In genomic region chr16:8863594-8864424, GRCh38 we compare ENCODE assay signal across 9 cellular contexts. TPM values are rescaled to one million over a fixed set of nuclear protein-coding genes. Genes with fewer than 3 reads are reported as not detected.
A peak's percentile ranks its signal among the peaks of the same experiment; 100 is the strongest.
DNase-seq lines count a peak whose midpoint lies in the region; ATAC-seq and TF ChIP-seq lines count a peak whose summit lies in the region.
"Had no signal": no experiment of that assay in that cellular context is flagged by ENCODE, and none has a peak within 500 bp of the region (broad histone marks: within the 10 kb centered on the region; RNA-seq: fewer than 3 reads in every experiment).

No MANE protein-coding gene starts in this region.

- H3K9me3 Mint-ChIP-seq in chondrocyte (ENCODE audit: low read depth) = no peaks in the 10 kb centered on the region
- no peaks in the 10 kb centered on the region for H3K9me3 Mint-ChIP-seq in stimulated activated effector memory CD8-positive, alpha-beta T cell treated with anti-CD3 and anti-CD28 coated beads, Interleukin-12 subunit alpha, Interleukin-12 subunit beta, amount 100 ng/mL, for 72 hours

- TF ChIP-seq CTCF in chondrocyte (IDR thresholded peaks at IDR 0.05) = peak; percentile 33

- ATAC-seq in stimulated activated effector memory CD8-positive, alpha-beta T cell treated with anti-CD3 and anti-CD28 coated beads, Interleukin-12 subunit alpha, Interleukin-12 subunit beta, amount 100 ng/mL, for 72 hours = no peak

- H3K36me3 Mint-ChIP-seq in chondrocyte (ENCODE audit: low read depth) = peaks cover 1% of the 10 kb centered on the region
- peaks cover 82% of the 10 kb centered on the region for H3K36me3 Mint-ChIP-seq in stimulated activated effector memory CD8-positive, alpha-beta T cell treated with anti-CD3 and anti-CD28 coated beads, Interleukin-12 subunit alpha, Interleukin-12 subunit beta, amount 100 ng/mL, for 72 hours

- H4K20me1 ChIP-seq in BLaER1 = peaks cover 85% of the 10 kb centered on the region

- peak overlapping the region; percentile 96 for H3K4me2 ChIP-seq in BLaER1

- H3K27me3 Mint-ChIP-seq in chondrocyte (ENCODE audit: low read depth) = no peaks in the 10 kb centered on the region

- H3K36me3 ChIP-seq in BLaER1 = peaks cover 59% of the 10 kb centered on the region
- peaks cover 25% of the 10 kb centered on the region for H3K36me3 ChIP-seq in mesodermal cell (ENCODE audit: control insufficient read depth, insufficient read depth, low read length)

- peak overlapping the region; percentile 97 for H3K9ac ChIP-seq in BLaER1

- H3K4me1 ChIP-seq in BLaER1 (peaks cover 76% of the 10 kb centered on the region), mesodermal cell (ENCODE audit: control insufficient read depth, insufficient read depth, low read length, poor library complexity, severe bottlenecking) (peaks cover 34% of the 10 kb centered on the region)

- no peaks in the 10 kb centered on the region for H3K27me3 ChIP-seq in BLaER1

- 90% methylated on average over 14 of the region's 17 CpGs for WGBS in mesodermal cell (ENCODE audit: insufficient coverage in 2 of 2), 2 experiments

- H3K9me3 ChIP-seq in BLaER1 (no peaks in the 10 kb centered on the region), mesodermal cell (ENCODE audit: control insufficient read depth, low read length) (no peaks in the 10 kb centered on the region)

- peaks cover 84% of the 10 kb centered on the region for H3K4me1 Mint-ChIP-seq in chondrocyte (ENCODE audit: low read depth)
- H3K4me1 Mint-ChIP-seq in stimulated activated effector memory CD8-positive, alpha-beta T cell treated with anti-CD3 and anti-CD28 coated beads, Interleukin-12 subunit alpha, Interleukin-12 subunit beta, amount 100 ng/mL, for 72 hours = peaks cover 50% of the 10 kb centered on the region

- DNase-seq in HuH-7.5 (ENCODE audit: low spot score) = peak; percentile 83
- no peak for DNase-seq in chondrocyte (ENCODE audit: low spot score)
- no peak for DNase-seq in stimulated activated effector memory CD8-positive, alpha-beta T cell treated with anti-CD3 and anti-CD28 coated beads, Interleukin-12 subunit alpha, Interleukin-12 subunit beta, amount 100 ng/mL, for 72 hours (ENCODE audit: low spot score in 2 of 2)
- DNase-seq in SKM-1 (lab: John Stamatoyannopoulos, UW; ENCODE audit: unreplicated experiment) = no peak
- no peak for DNase-seq in NCI-H748 (lab: John Stamatoyannopoulos, UW; ENCODE audit: unreplicated experiment)
- no peak for DNase-seq in iPS-NIHi11 (ENCODE audit: low spot score)

- H3K4me3 Mint-ChIP-seq in chondrocyte (ENCODE audit: unreplicated experiment) = peak overlapping the region; percentile 1
- no peak overlapping the region for H3K4me3 Mint-ChIP-seq in stimulated activated effector memory CD8-positive, alpha-beta T cell treated with anti-CD3 and anti-CD28 coated beads, Interleukin-12 subunit alpha, Interleukin-12 subunit beta, amount 100 ng/mL, for 72 hours

- H3K27ac Mint-ChIP-seq in chondrocyte (ENCODE audit: unreplicated experiment) = peak overlapping the region; percentile 86
- H3K27ac Mint-ChIP-seq in stimulated activated effector memory CD8-positive, alpha-beta T cell treated with anti-CD3 and anti-CD28 coated beads, Interleukin-12 subunit alpha, Interleukin-12 subunit beta, amount 100 ng/mL, for 72 hours = no peak overlapping the region

- peak overlapping the region; percentile 99 for H3K27ac ChIP-seq in BLaER1
- peak overlapping the region; percentile 50 for H3K27ac ChIP-seq in mesodermal cell (ENCODE audit: low read depth, low read length, severe bottlenecking)

- H3K4me3 ChIP-seq in BLaER1 = peak overlapping the region; percentile 83
- H3K4me3 ChIP-seq in mesodermal cell (ENCODE audit: extremely low read depth, insufficient read depth, low read length, poor library complexity, severe bottlenecking) = no peak overlapping the region

RNA-seq across cellular contexts. Expression of gene CARHSP1, which starts 5.0 kb away (rescaled TPM):
- total RNA-seq in chondrocyte = 46.5 to 57.4 TPM (median 54.1 TPM) in 3 replicates
- 112 TPM for polyA plus RNA-seq in mesodermal cell (2013, experiment 1 of 2)
- polyA plus RNA-seq in mesodermal cell (2013, experiment 2 of 2) = 95.8 TPM

RNA-seq across cellular contexts. Expression of gene LITAFD, which starts 18.3 kb away (rescaled TPM):
- not detected in 3 replicates for total RNA-seq in chondrocyte
- not detected for polyA plus RNA-seq in mesodermal cell (2013, experiment 1 of 2)
- not detected for polyA plus RNA-seq in mesodermal cell (2013, experiment 2 of 2)
- total RNA-seq: SK-MEL-5 had no signal
